8 cellular contexts compared by ENCODE assay signal in the genomic region with DNA sequence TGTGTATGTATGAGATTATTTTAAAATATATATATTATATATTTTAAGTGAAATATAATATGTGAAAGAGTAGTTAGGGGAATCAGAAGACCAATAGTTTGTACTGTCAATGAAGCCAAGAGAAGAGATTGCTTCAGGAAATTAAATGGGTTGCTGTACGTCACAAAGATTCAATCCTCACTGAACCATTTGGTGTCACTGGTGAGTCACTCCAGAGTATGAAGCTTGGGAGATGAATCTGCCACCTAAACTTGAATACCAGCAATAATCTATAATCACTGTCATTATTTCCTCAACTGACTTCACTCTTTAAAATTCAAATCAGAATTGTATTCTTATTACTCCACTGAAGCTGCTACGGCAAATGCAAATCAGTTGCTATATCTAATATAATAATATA. TPM values are rescaled to one million over a fixed set of nuclear protein-coding genes. Genes with fewer than 3 reads are reported as not detected.
DNase-seq lines count a peak whose midpoint lies in the region; ATAC-seq and TF ChIP-seq lines count a peak whose summit lies in the region.

No MANE protein-coding gene starts in this region.

- peaks cover 0 to 2% of the 10 kb centered on the region in 2 donors for H3K9me3 Mint-ChIP-seq in natural killer cell

- DNase-seq in GM04503 (ENCODE audit: low read depth), result peak; percentile 10
- DNase-seq in SW480 (ENCODE audit: low spot score), result peak; percentile 27
- peak; percentile 53 for DNase-seq in left kidney (ENCODE audit: low read depth, low spot score)
- DNase-seq in cerebellar cortex (ENCODE audit: low spot score), result no peak
- no peak for DNase-seq in natural killer cell
- no peak for DNase-seq in 8988T

- no peaks in the 10 kb centered on the region for H3K36me3 Mint-ChIP-seq in natural killer cell

- H3K27me3 Mint-ChIP-seq in natural killer cell (ENCODE audit: low read depth in 2 of 2), result no peaks in the 10 kb centered on the region

- no peak overlapping the region for H3K4me3 Mint-ChIP-seq in natural killer cell

- H3K27ac Mint-ChIP-seq in natural killer cell, result no peak overlapping the region

- H3K4me1 Mint-ChIP-seq in natural killer cell, result no peaks in the 10 kb centered on the region

- intact Hi-C loops in natural killer cell (cut with micrococcal nuclease), result no loop called here

- TF ChIP-seq CTCF in natural killer cell (IDR thresholded peaks at IDR 0.05), result no peak

- peak; percentile 40 for ATAC-seq in HG03565 (IDR thresholded peaks at IDR 0.05; ENCODE audit: unreplicated experiment)
- ATAC-seq in natural killer cell, result no peak
- ATAC-seq in HG03469 (IDR thresholded peaks at IDR 0.05; ENCODE audit: unreplicated experiment), result no peak

RNA-seq across cellular contexts. Expression of a gene that starts 41.9 kb away (rescaled TPM):
- 1 to 10 TPM in 1 of 3 donors, under 1 TPM in 2; 0.28 to 1.4 (median 0.39) TPM for total RNA-seq in natural killer cell

Comparison
In these comparisons a context has a peak if more than half of its experiments do, and no peak if none do; other contexts are left out.
1. DNase-seq: peak in GM04503 (single experiment), SW480 (single experiment) and left kidney (single experiment); none in cerebellar cortex (single experiment), natural killer cell (single experiment) and 8988T (single experiment).